1 cellular context compared by ENCODE assay signal in genomic region chr11:125514336-125515101, GRCh38.
TF ChIP-seq lines count a peak whose summit lies in the region.

No MANE protein-coding gene starts in this region.

TF ChIP-seq in GM12878, 131 proteins besides CTCF, POLR2A, EP300 and RAD21 (continued from another document and continues in another):
- TF ChIP-seq CEBPZ (IDR thresholded peaks at IDR 0.05; ENCODE audit: low read depth, low read length) (no peak), PAX8 (IDR thresholded peaks at IDR 0.05) (no peak), E4F1 (IDR thresholded peaks at IDR 0.05; ENCODE audit: borderline replicate concordance, partially characterized antibody) (no peak), POLR2AphosphoS2 (IDR thresholded peaks at IDR 0.05; ENCODE audit: low read depth, low read length) (no peak), HDAC2 (IDR thresholded peaks at IDR 0.05) (no peak), ZNF217 (IDR thresholded peaks at IDR 0.05) (peak; percentile 96), SMARCA5 (IDR thresholded peaks at IDR 0.05) (peak; percentile 91), USF1 (IDR thresholded peaks at IDR 0.05; ENCODE audit: borderline replicate concordance, extremely low read length, insufficient read depth, low read depth, low read length) (no peak), EED (IDR thresholded peaks at IDR 0.05; ENCODE audit: low read depth) (no peak), RAD51 (IDR thresholded peaks at IDR 0.05) (no peak), BCL11A (IDR thresholded peaks at IDR 0.05; ENCODE audit: low read depth, low read length) (0 out of 2 replicates have a peak, but pooled peaks have one; percentile 29), CHD1 (IDR thresholded peaks at IDR 0.05; ENCODE audit: low read depth, low read length) (no peak), CUX1 (IDR thresholded peaks at IDR 0.05; ENCODE audit: insufficient replicate concordance, low read depth, low read length) (no peak), EZH2 (IDR thresholded peaks at IDR 0.05; ENCODE audit: borderline replicate concordance, control insufficient read depth, low read depth, low read length) (no peak), BCLAF1 (IDR thresholded peaks at IDR 0.05) (no peak), PBX3 (IDR thresholded peaks at IDR 0.05; ENCODE audit: insufficient replicate concordance, low read depth, low read length) (peak; percentile 67), KAT2A (conservative IDR thresholded peaks at IDR 0.05; ENCODE audit: control insufficient read depth, low read depth, low read length) (no peak), ZZZ3 (IDR thresholded peaks at IDR 0.05; ENCODE audit: control insufficient read depth, insufficient read length, low read depth) (no peak), REST (IDR thresholded peaks at IDR 0.05; ENCODE audit: low read depth, low read length) (no peak), TAF1 (IDR thresholded peaks at IDR 0.05; ENCODE audit: borderline replicate concordance, low read depth, low read length) (no peak), ESRRA (IDR thresholded peaks at IDR 0.05; ENCODE audit: low read length) (no peak), MYB (IDR thresholded peaks at IDR 0.05; ENCODE audit: borderline replicate concordance, low read depth, low read length) (peak; percentile 84), ZNF622 (IDR thresholded peaks at IDR 0.05) (no peak), RELB (IDR thresholded peaks at IDR 0.05; ENCODE audit: low read depth) (peak; percentile 92), IRF4 (IDR thresholded peaks at IDR 0.05; ENCODE audit: low read depth, low read length) (no peak), KLF5 (IDR thresholded peaks at IDR 0.05; ENCODE audit: partially characterized antibody) (peak; percentile 72), E2F8 (IDR thresholded peaks at IDR 0.05; ENCODE audit: low read depth, partially characterized antibody) (peak; percentile 43)
